1 cellular context compared by ENCODE assay signal in genomic region chr7:34133356-34133982, GRCh38.
TF ChIP-seq lines count a peak whose summit lies in the region.

No MANE protein-coding gene starts in this region.

TF ChIP-seq in WTC11, 78 proteins besides CTCF, POLR2A, EP300 and RAD21 (continued from another document):
- TF ChIP-seq, protein P1, sequence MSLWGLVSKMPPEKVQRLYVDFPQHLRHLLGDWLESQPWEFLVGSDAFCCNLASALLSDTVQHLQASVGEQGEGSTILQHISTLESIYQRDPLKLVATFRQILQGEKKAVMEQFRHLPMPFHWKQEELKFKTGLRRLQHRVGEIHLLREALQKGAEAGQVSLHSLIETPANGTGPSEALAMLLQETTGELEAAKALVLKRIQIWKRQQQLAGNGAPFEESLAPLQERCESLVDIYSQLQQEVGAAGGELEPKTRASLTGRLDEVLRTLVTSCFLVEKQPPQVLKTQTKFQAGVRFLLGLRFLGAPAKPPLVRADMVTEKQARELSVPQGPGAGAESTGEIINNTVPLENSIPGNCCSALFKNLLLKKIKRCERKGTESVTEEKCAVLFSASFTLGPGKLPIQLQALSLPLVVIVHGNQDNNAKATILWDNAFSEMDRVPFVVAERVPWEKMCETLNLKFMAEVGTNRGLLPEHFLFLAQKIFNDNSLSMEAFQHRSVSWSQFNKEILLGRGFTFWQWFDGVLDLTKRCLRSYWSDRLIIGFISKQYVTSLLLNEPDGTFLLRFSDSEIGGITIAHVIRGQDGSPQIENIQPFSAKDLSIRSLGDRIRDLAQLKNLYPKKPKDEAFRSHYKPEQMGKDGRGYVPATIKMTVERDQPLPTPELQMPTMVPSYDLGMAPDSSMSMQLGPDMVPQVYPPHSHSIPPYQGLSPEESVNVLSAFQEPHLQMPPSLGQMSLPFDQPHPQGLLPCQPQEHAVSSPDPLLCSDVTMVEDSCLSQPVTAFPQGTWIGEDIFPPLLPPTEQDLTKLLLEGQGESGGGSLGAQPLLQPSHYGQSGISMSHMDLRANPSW (CRISPR knock-in tag; conservative IDR thresholded peaks at IDR 0.05; ENCODE audit: low read depth): no peak
- no peak for TF ChIP-seq PRRX2 (CRISPR knock-in tag; IDR thresholded peaks at IDR 0.05)
- no peak for TF ChIP-seq EMX1 (CRISPR knock-in tag; IDR thresholded peaks at IDR 0.05)
- TF ChIP-seq ZBTB21 (CRISPR knock-in tag; IDR thresholded peaks at IDR 0.05; ENCODE audit: borderline replicate concordance): no peak
- no peak for TF ChIP-seq TP53 (CRISPR knock-in tag; IDR thresholded peaks at IDR 0.05)
- TF ChIP-seq ZMAT4 (CRISPR knock-in tag; IDR thresholded peaks at IDR 0.05): no peak
- TF ChIP-seq ARID4B (CRISPR knock-in tag; IDR thresholded peaks at IDR 0.05; ENCODE audit: borderline replicate concordance): no peak
- no peak for TF ChIP-seq E2F4 (CRISPR knock-in tag; IDR thresholded peaks at IDR 0.05; ENCODE audit: borderline replicate concordance, low read depth)
- no peak for TF ChIP-seq GTF2I (CRISPR knock-in tag; conservative IDR thresholded peaks at IDR 0.05)
- TF ChIP-seq, protein P2, sequence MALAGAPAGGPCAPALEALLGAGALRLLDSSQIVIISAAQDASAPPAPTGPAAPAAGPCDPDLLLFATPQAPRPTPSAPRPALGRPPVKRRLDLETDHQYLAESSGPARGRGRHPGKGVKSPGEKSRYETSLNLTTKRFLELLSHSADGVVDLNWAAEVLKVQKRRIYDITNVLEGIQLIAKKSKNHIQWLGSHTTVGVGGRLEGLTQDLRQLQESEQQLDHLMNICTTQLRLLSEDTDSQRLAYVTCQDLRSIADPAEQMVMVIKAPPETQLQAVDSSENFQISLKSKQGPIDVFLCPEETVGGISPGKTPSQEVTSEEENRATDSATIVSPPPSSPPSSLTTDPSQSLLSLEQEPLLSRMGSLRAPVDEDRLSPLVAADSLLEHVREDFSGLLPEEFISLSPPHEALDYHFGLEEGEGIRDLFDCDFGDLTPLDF (CRISPR knock-in tag; IDR thresholded peaks at IDR 0.05): no peak
- no peak for TF ChIP-seq ATF1 (CRISPR knock-in tag; IDR thresholded peaks at IDR 0.05)
- no peak for TF ChIP-seq MLX (CRISPR knock-in tag; IDR thresholded peaks at IDR 0.05)
- no peak for TF ChIP-seq ZNF416 (CRISPR knock-in tag; IDR thresholded peaks at IDR 0.05)
TF ChIP-seq in WTC11: peak in this region for 0.
